8 cellular contexts compared by ENCODE assay signal in genomic region chr2:19868705-19869550, GRCh38. TPM values are rescaled to one million over a fixed set of nuclear protein-coding genes. Genes with fewer than 3 reads are reported as not detected.
DNase-seq lines count a peak whose midpoint lies in the region; ATAC-seq and TF ChIP-seq lines count a peak whose summit lies in the region.

No MANE protein-coding gene starts in this region.

- H3K4me3 ChIP-seq in breast epithelium, result peak overlapping the region; percentile 37 to 67 (median 48)
- H3K4me3 ChIP-seq in muscle layer of colon (ENCODE audit: low read depth in 1 of 2, low read length in 2 of 2), result peak overlapping the region; percentile 43 to 50
- no peak overlapping the region for H3K4me3 ChIP-seq in HAP-1

- H3K36me3 Mint-ChIP-seq in MCF 10A (ENCODE audit: insufficient read depth, unreplicated experiment), result no peaks in the 10 kb centered on the region
- H3K36me3 Mint-ChIP-seq in activated CD4-positive, alpha-beta T cell treated with anti-CD3 and anti-CD28 coated beads, Interleukin-2, amount 10 ng/mL, durations not matched to agents 24 days and 14 days (ENCODE audit: low read depth), result peaks cover 7% of the 10 kb centered on the region
- peaks cover 5% of the 10 kb centered on the region for H3K36me3 Mint-ChIP-seq in stimulated activated effector memory CD8-positive, alpha-beta T cell treated with anti-CD3 and anti-CD28 coated beads, Interleukin-12 subunit alpha, Interleukin-12 subunit beta, amount 100 ng/mL, for 72 hours

- no peak for TF ChIP-seq POLR2A in breast epithelium (IDR thresholded peaks at IDR 0.05)

- in situ Hi-C loops in HAP-1 (cut with MboI; ENCODE audit: low sequenced_read_pairs), result loop anchor here (10.0 to 25.0 kb wide), 4 partner anchors 184 to 1434 kb away; no protein-coding TSS in a partner anchor

- H3K4me3 Mint-ChIP-seq in MCF 10A (ENCODE audit: unreplicated experiment), result no peak overlapping the region
- peak overlapping the region; percentile 91 for H3K4me3 Mint-ChIP-seq in activated CD4-positive, alpha-beta T cell treated with anti-CD3 and anti-CD28 coated beads, Interleukin-2, amount 10 ng/mL, durations not matched to agents 24 days and 14 days
- peak overlapping the region; percentile 89 for H3K4me3 Mint-ChIP-seq in stimulated activated effector memory CD8-positive, alpha-beta T cell treated with anti-CD3 and anti-CD28 coated beads, Interleukin-12 subunit alpha, Interleukin-12 subunit beta, amount 100 ng/mL, for 72 hours

- no peaks in the 10 kb centered on the region for H3K4me1 ChIP-seq in breast epithelium
- no peaks in the 10 kb centered on the region for H3K4me1 ChIP-seq in muscle layer of colon (ENCODE audit: insufficient read depth, low read length)
- H3K4me1 ChIP-seq in HAP-1, result no peaks in the 10 kb centered on the region

- H3K36me3 ChIP-seq in breast epithelium, result no peaks in the 10 kb centered on the region
- H3K36me3 ChIP-seq in muscle layer of colon (ENCODE audit: insufficient read depth, low read length), result no peaks in the 10 kb centered on the region
- H3K36me3 ChIP-seq in HAP-1 (replicated peaks), result no peaks in the 10 kb centered on the region

- H3K4me1 Mint-ChIP-seq in MCF 10A (ENCODE audit: insufficient read depth, unreplicated experiment), result no peaks in the 10 kb centered on the region
- H3K4me1 Mint-ChIP-seq in activated CD4-positive, alpha-beta T cell treated with anti-CD3 and anti-CD28 coated beads, Interleukin-2, amount 10 ng/mL, durations not matched to agents 24 days and 14 days, result peaks cover 34% of the 10 kb centered on the region
- peaks cover 23% of the 10 kb centered on the region for H3K4me1 Mint-ChIP-seq in stimulated activated effector memory CD8-positive, alpha-beta T cell treated with anti-CD3 and anti-CD28 coated beads, Interleukin-12 subunit alpha, Interleukin-12 subunit beta, amount 100 ng/mL, for 72 hours

- TF ChIP-seq CTCF in breast epithelium (IDR thresholded peaks at IDR 0.05), result no peak
- no peak for TF ChIP-seq CTCF in MCF 10A (IDR thresholded peaks at IDR 0.05; ENCODE audit: unreplicated experiment)

- no peak overlapping the region for H3K27ac Mint-ChIP-seq in MCF 10A (ENCODE audit: low read depth, unreplicated experiment)
- H3K27ac Mint-ChIP-seq in activated CD4-positive, alpha-beta T cell treated with anti-CD3 and anti-CD28 coated beads, Interleukin-2, amount 10 ng/mL, durations not matched to agents 24 days and 14 days, result peak overlapping the region; percentile 81
- peak overlapping the region; percentile 97 for H3K27ac Mint-ChIP-seq in stimulated activated effector memory CD8-positive, alpha-beta T cell treated with anti-CD3 and anti-CD28 coated beads, Interleukin-12 subunit alpha, Interleukin-12 subunit beta, amount 100 ng/mL, for 72 hours

- intact Hi-C loops in breast epithelium (cut with DNase I; ENCODE audit: low total_unique reads) (no loop called here), MCF 10A (cut with micrococcal nuclease) (no loop called here)
- intact Hi-C loops in activated CD4-positive, alpha-beta T cell treated with anti-CD3 and anti-CD28 coated beads, Interleukin-2, amount 10 ng/mL, durations not matched to agents 24 days and 14 days (cut with micrococcal nuclease), result loop anchor here (2.0 kb wide), 1 partner anchor 34 kb away; no protein-coding TSS in a partner anchor

- no peaks in the 10 kb centered on the region for H3K9me3 Mint-ChIP-seq in MCF 10A (ENCODE audit: unreplicated experiment)
- no peaks in the 10 kb centered on the region for H3K9me3 Mint-ChIP-seq in activated CD4-positive, alpha-beta T cell treated with anti-CD3 and anti-CD28 coated beads, Interleukin-2, amount 10 ng/mL, durations not matched to agents 24 days and 14 days
- no peaks in the 10 kb centered on the region for H3K9me3 Mint-ChIP-seq in stimulated activated effector memory CD8-positive, alpha-beta T cell treated with anti-CD3 and anti-CD28 coated beads, Interleukin-12 subunit alpha, Interleukin-12 subunit beta, amount 100 ng/mL, for 72 hours

- H3K27ac ChIP-seq in breast epithelium (no peak overlapping the region), muscle layer of colon (ENCODE audit: low read depth, low read length) (no peak overlapping the region)

- H3K27me3 Mint-ChIP-seq in MCF 10A (ENCODE audit: insufficient read depth, unreplicated experiment), result no peaks in the 10 kb centered on the region
- H3K27me3 Mint-ChIP-seq in activated CD4-positive, alpha-beta T cell treated with anti-CD3 and anti-CD28 coated beads, Interleukin-2, amount 10 ng/mL, durations not matched to agents 24 days and 14 days, result no peaks in the 10 kb centered on the region

- no TSS peak for BruUV-seq in MCF 10A (replicated peaks; lab: Mats Ljungman, UMichigan)

- no peaks in the 10 kb centered on the region for H3K27me3 ChIP-seq in breast epithelium
- peaks cover 0 to 9% of the 10 kb centered on the region in 2 donors for H3K27me3 ChIP-seq in muscle layer of colon (ENCODE audit: control insufficient read depth in 1 of 2, insufficient read depth in 2 of 2, low read length in 2 of 2)
- no peaks in the 10 kb centered on the region for H3K27me3 ChIP-seq in HAP-1 (ENCODE audit: low read depth)

- peak; percentile 67 for ATAC-seq in HG03342 (IDR thresholded peaks at IDR 0.05; ENCODE audit: unreplicated experiment)
- peak; percentile 92 for ATAC-seq in stimulated activated effector memory CD8-positive, alpha-beta T cell treated with anti-CD3 and anti-CD28 coated beads, Interleukin-12 subunit alpha, Interleukin-12 subunit beta, amount 100 ng/mL, for 72 hours

- CTCF ChIA-PET in MCF 10A (lab: Yijun Ruan, JAX), result interaction anchor here (0.7 kb wide), 1 partner anchor 8 kb away, joined by 3 read pairs; no protein-coding TSS in a partner anchor

- no peak for DNase-seq in breast epithelium (ENCODE audit: low spot score in 2 of 2)
- no peak for DNase-seq in MCF 10A (ENCODE audit: unreplicated experiment)
- DNase-seq in activated CD4-positive, alpha-beta T cell treated with anti-CD3 and anti-CD28 coated beads, Interleukin-2, amount 10 ng/mL, durations not matched to agents 24 days and 14 days, result peak; percentile 87
- DNase-seq in effector CD4-positive, alpha-beta T cell, result peak; percentile 35
- peak; percentile 30 to 75 for DNase-seq in stimulated activated effector memory CD8-positive, alpha-beta T cell treated with anti-CD3 and anti-CD28 coated beads, Interleukin-12 subunit alpha, Interleukin-12 subunit beta, amount 100 ng/mL, for 72 hours (ENCODE audit: low spot score in 2 of 2)
- no peak for DNase-seq in HAP-1 (ENCODE audit: low spot score in 2 of 2)

- no peak overlapping the region for H3K9ac ChIP-seq in muscle layer of colon (ENCODE audit: low read length)

- POLR2A ChIA-PET in MCF 10A (lab: Yijun Ruan, JAX), result no interaction called here

- H3K9me3 ChIP-seq in breast epithelium (no peaks in the 10 kb centered on the region), muscle layer of colon (ENCODE audit: low read length) (no peaks in the 10 kb centered on the region), HAP-1 (no peaks in the 10 kb centered on the region)

RNA-seq across cellular contexts. Expression of gene TTC32, which starts 32.9 kb away (rescaled TPM):
- 10 to 100 TPM; 16.7 to 35.1 (median 17.8) TPM for total RNA-seq in breast epithelium
- total RNA-seq in MCF 10A (2022), result 14.1 and 18.2 TPM in 2 replicates
- total RNA-seq in activated CD4-positive, alpha-beta T cell treated with anti-CD3 and anti-CD28 coated beads, Interleukin-2, amount 10 ng/mL, durations not matched to agents 24 days and 14 days, result 10.5 and 11.0 TPM in 2 replicates

Comparison
In these comparisons a context has a peak if more than half of its experiments do, and no peak if none do; other contexts are left out.
1. DNase-seq: peak in activated CD4-positive, alpha-beta T cell treated with anti-CD3 and anti-CD28 coated beads, Interleukin-2, amount 10 ng/mL, durations not matched to agents 24 days and 14 days (single experiment), effector CD4-positive, alpha-beta T cell (single experiment) and stimulated activated effector memory CD8-positive, alpha-beta T cell treated with anti-CD3 and anti-CD28 coated beads, Interleukin-12 subunit alpha, Interleukin-12 subunit beta, amount 100 ng/mL, for 72 hours (2 of 2); none in breast epithelium (0 of 2), MCF 10A (single experiment) and HAP-1 (0 of 2).